Comparison of ENCODE assay signal across 8 cellular contexts in genomic region chr6:137927777-137928218, GRCh38.
A peak's percentile ranks its signal among the peaks of the same experiment; 100 is the strongest.
DNase-seq lines count a peak whose midpoint lies in the region; ATAC-seq and TF ChIP-seq lines count a peak whose summit lies in the region.

No MANE protein-coding gene starts in this region.

- intact Hi-C loops in left colon (cut with DNase I, micrococcal nuclease): no loop called here

- TF ChIP-seq CTCF in GM10266 (IDR thresholded peaks at IDR 0.05; ENCODE audit: control insufficient read depth, insufficient read depth, low read depth, missing control alignments): no peak

- ATAC-seq in GM21576 (IDR thresholded peaks at IDR 0.05; ENCODE audit: unreplicated experiment): peak; percentile 80
- ATAC-seq in left colon: no peak

- DNase-seq in GM10266 (ENCODE audit: extremely low spot score) (peak; percentile 63), M059J (ENCODE audit: low read depth) (peak; percentile 50), left colon (peak; percentile 28 to 38), 8988T (no peak), cerebellum (ENCODE audit: low spot score) (no peak)
- DNase-seq in activated CD8-positive, alpha-beta memory T cell treated with anti-CD3 and anti-CD28 coated beads for 24 hours: peak; percentile 86
- peak; percentile 81 for DNase-seq in stimulated activated naive CD4-positive, alpha-beta T cell treated with Interleukin-2 at 50 U/mL for 16 hours (lab: John Stamatoyannopoulos, UW)

Comparison
In these comparisons a context has a peak if more than half of its experiments do, and no peak if none do; other contexts are left out.
1. DNase-seq: peak in GM10266 (single experiment), M059J (single experiment), activated CD8-positive, alpha-beta memory T cell treated with anti-CD3 and anti-CD28 coated beads for 24 hours (single experiment), left colon (2 of 2) and stimulated activated naive CD4-positive, alpha-beta T cell treated with Interleukin-2 at 50 U/mL for 16 hours (single experiment); none in 8988T (single experiment) and cerebellum (single experiment).